ENCODE assay signal across 34 cellular contexts in the genomic region with DNA sequence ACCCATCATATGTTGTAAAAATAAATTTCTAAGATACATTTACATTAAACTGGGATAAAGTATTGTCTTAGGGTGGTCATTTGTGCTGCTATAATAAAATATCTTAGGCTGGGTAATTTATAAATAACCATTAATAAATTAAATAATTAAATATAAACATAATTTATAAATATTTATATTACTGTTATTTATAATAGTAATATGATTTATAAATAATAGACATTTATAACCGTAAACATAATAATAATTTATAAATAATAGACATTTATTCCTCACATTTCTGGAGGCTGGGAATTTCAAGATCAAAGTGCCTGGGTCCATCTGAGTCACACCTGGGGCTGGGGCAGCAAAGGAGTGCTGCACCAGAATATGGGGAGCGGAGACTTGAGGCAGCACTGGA.
"Had no signal": no experiment of that assay in that cellular context is flagged by ENCODE, and none has a peak within 500 bp of the region (broad histone marks: within the 10 kb centered on the region; RNA-seq: fewer than 3 reads in every experiment).

No MANE protein-coding gene starts in this region.

- H3K27me3 Mint-ChIP-seq: activated CD4-positive, alpha-beta memory T cell treated with anti-CD3 and anti-CD28 coated beads, Interleukin-2, amount 10 ng/mL, durations not matched to agents 7 days and 5 days; activated CD4-positive, alpha-beta T cell treated with anti-CD3 and anti-CD28 coated beads for 36 hours; activated CD4-positive, alpha-beta T cell treated with anti-CD3 and anti-CD28 coated beads, Interleukin-2, amount 10 ng/mL, durations not matched to agents 7 days and 5 days; activated naive CD8-positive, alpha-beta T cell treated with anti-CD3 and anti-CD28 coated beads for 36 hours; activated T-cell treated with anti-CD3 and anti-CD28 coated beads, Interleukin-2, amount 50 U/mL, for 24 hours had no signal

- FAIRE-seq: astrocyte, TTC549 had no signal

- ATAC-seq: activated CD4-positive, alpha-beta T cell treated with anti-CD3 and anti-CD28 coated beads for 36 hours; activated CD4-positive, CD25-positive, alpha-beta regulatory T cell treated with anti-CD3 and anti-CD28 coated beads, Interleukin-2, amount 50 U/mL, for 24 hours; activated CD8-positive, alpha-beta memory T cell treated with anti-CD3 and anti-CD28 coated beads, Interleukin-2, amount 10 ng/mL, durations not matched to agents 7 days and 5 days; activated CD8-positive, alpha-beta T cell treated with anti-CD3 and anti-CD28 coated beads, Interleukin-2, amount 10 ng/mL, durations not matched to agents 7 days and 5 days; activated naive CD4-positive, alpha-beta T cell treated with anti-CD3 and anti-CD28 coated beads, Interleukin-2, amount 50 U/mL, for 72 hours; body of pancreas had no signal

- H3K4me1 Mint-ChIP-seq: activated CD4-positive, alpha-beta memory T cell treated with anti-CD3 and anti-CD28 coated beads, Interleukin-2, amount 10 ng/mL, durations not matched to agents 7 days and 5 days; activated CD4-positive, alpha-beta T cell treated with anti-CD3 and anti-CD28 coated beads for 36 hours; activated CD4-positive, alpha-beta T cell treated with anti-CD3 and anti-CD28 coated beads, Interleukin-2, amount 10 ng/mL, durations not matched to agents 7 days and 5 days; activated CD8-positive, alpha-beta memory T cell treated with anti-CD3 and anti-CD28 coated beads, Interleukin-2, amount 10 ng/mL, durations not matched to agents 7 days and 5 days; activated naive CD8-positive, alpha-beta T cell treated with anti-CD3 and anti-CD28 coated beads for 36 hours had no signal

- H3K36me3 Mint-ChIP-seq: activated CD8-positive, alpha-beta memory T cell treated with anti-CD3 and anti-CD28 coated beads, Interleukin-2, amount 10 ng/mL, durations not matched to agents 7 days and 5 days; activated naive CD4-positive, alpha-beta T cell treated with anti-CD3 and anti-CD28 coated beads, Interleukin-2, amount 50 U/mL, for 72 hours; activated naive CD8-positive, alpha-beta T cell treated with anti-CD3 and anti-CD28 coated beads for 36 hours had no signal

- DNase-seq: activated CD4-positive, alpha-beta memory T cell treated with anti-CD3 and anti-CD28 coated beads, Interleukin-2, amount 10 ng/mL, durations not matched to agents 7 days and 5 days; activated CD4-positive, alpha-beta T cell treated with anti-CD3 and anti-CD28 coated beads for 1 hour; activated CD4-positive, alpha-beta T cell treated with anti-CD3 and anti-CD28 coated beads for 36 hours; activated CD4-positive, alpha-beta T cell treated with anti-CD3 and anti-CD28 coated beads for 48 hours; activated CD4-positive, alpha-beta T cell treated with anti-CD3 and anti-CD28 coated beads, Interleukin-2, amount 10 ng/mL, durations not matched to agents 7 days and 5 days; activated CD4-positive, alpha-beta T cell treated with anti-CD3 and anti-CD28 coated beads, Interleukin-2, amount 50 U/mL, for 48 hours; activated CD4-positive, CD25-positive, alpha-beta regulatory T cell; activated CD8-positive, alpha-beta memory T cell treated with anti-CD3 and anti-CD28 coated beads for 24 hours; activated CD8-positive, alpha-beta memory T cell treated with anti-CD3 and anti-CD28 coated beads, Interleukin-2, amount 10 ng/mL, durations not matched to agents 7 days and 5 days; activated CD8-positive, alpha-beta memory T cell treated with anti-CD3 and anti-CD28 coated beads, Interleukin-2, amount 50 U/mL, for 48 hours; activated CD8-positive, alpha-beta T cell treated with anti-CD3 and anti-CD28 coated beads, Interleukin-2, amount 10 ng/mL, durations not matched to agents 7 days and 5 days; activated effector memory CD4-positive, alpha-beta T cell treated with Interleukin-2 at 50 U/mL for 16 hours; activated gamma-delta T cell; activated naive CD4-positive, alpha-beta T cell treated with anti-CD3 and anti-CD28 coated beads for 36 hours; activated naive CD4-positive, alpha-beta T cell treated with anti-CD3 and anti-CD28 coated beads, Interleukin-2, amount 50 U/mL, for 16 hours; activated naive CD8-positive, alpha-beta T cell treated with anti-CD3 and anti-CD28 coated beads for 36 hours; activated T-cell treated with anti-CD3 and anti-CD28 coated beads, Interleukin-2, amount 50 U/mL, for 24 hours; activated T-cell treated with anti-CD3 and anti-CD28 coated beads, Interleukin-2, amount 50 U/mL, for 48 hours; adrenal gland; amniotic stem cell; aorta; body of pancreas; brain microvascular endothelial cell; central memory CD4-positive, alpha-beta T cell; T-helper 1 cell; T-helper 2 cell; T-helper 9 cell had no signal

- H3K9me3 Mint-ChIP-seq: activated CD4-positive, alpha-beta memory T cell treated with anti-CD3 and anti-CD28 coated beads, Interleukin-2, amount 10 ng/mL, durations not matched to agents 7 days and 5 days; activated CD4-positive, alpha-beta T cell treated with anti-CD3 and anti-CD28 coated beads, Interleukin-2, amount 10 ng/mL, durations not matched to agents 7 days and 5 days; activated T-cell treated with anti-CD3 and anti-CD28 coated beads, Interleukin-2, amount 50 U/mL, for 24 hours; activated T-helper 2 cell treated with anti-CD3 and anti-CD28 coated beads, Interferon-gamma antibody, Interleukin-2, Interleukin-4, amounts not matched to agents 10 μg/mL and 5 μg/mL and 100 μg/mL, durations not matched to agents 14 hours and 24 hours and 36 hours; T-helper 1 cell treated with Interleukin-12 subunit alpha and Interleukin-12 subunit beta and Interleukin-4 antibody, amounts not matched to agents 30 μg/mL and 1 μg/mL, for 36 hours; T-helper 2 cell treated with Interferon-gamma antibody and Interleukin-4, amounts not matched to agents 5 μg/mL and 100 μg/mL, for 36 hours had no signal

- H3K27ac Mint-ChIP-seq: activated CD4-positive, alpha-beta memory T cell treated with anti-CD3 and anti-CD28 coated beads, Interleukin-2, amount 10 ng/mL, durations not matched to agents 7 days and 5 days; activated CD4-positive, alpha-beta T cell treated with anti-CD3 and anti-CD28 coated beads for 36 hours; activated CD4-positive, alpha-beta T cell treated with anti-CD3 and anti-CD28 coated beads, Interleukin-2, amount 10 ng/mL, durations not matched to agents 7 days and 5 days; activated CD8-positive, alpha-beta memory T cell treated with anti-CD3 and anti-CD28 coated beads, Interleukin-2, amount 10 ng/mL, durations not matched to agents 7 days and 5 days; activated CD8-positive, alpha-beta T cell treated with anti-CD3 and anti-CD28 coated beads, Interleukin-2, amount 10 ng/mL, durations not matched to agents 7 days and 5 days; activated naive CD4-positive, alpha-beta T cell treated with anti-CD3 and anti-CD28 coated beads for 36 hours; activated naive CD4-positive, alpha-beta T cell treated with anti-CD3 and anti-CD28 coated beads, Interleukin-2, amount 50 U/mL, for 72 hours; activated naive CD8-positive, alpha-beta T cell treated with anti-CD3 and anti-CD28 coated beads for 36 hours; activated T-cell treated with anti-CD3 and anti-CD28 coated beads, Interleukin-2, amount 50 U/mL, for 24 hours; activated T-helper 2 cell treated with anti-CD3 and anti-CD28 coated beads, Interferon-gamma antibody, Interleukin-2, Interleukin-4, amounts not matched to agents 10 μg/mL and 5 μg/mL and 100 μg/mL, durations not matched to agents 14 hours and 24 hours and 36 hours; T-helper 1 cell treated with Interleukin-12 subunit alpha and Interleukin-12 subunit beta and Interleukin-4 antibody, amounts not matched to agents 30 μg/mL and 1 μg/mL, for 36 hours; T-helper 2 cell treated with Interferon-gamma antibody and Interleukin-4, amounts not matched to agents 5 μg/mL and 100 μg/mL, for 36 hours had no signal

- H3K4me3 Mint-ChIP-seq: activated CD4-positive, alpha-beta memory T cell treated with anti-CD3 and anti-CD28 coated beads, Interleukin-2, amount 10 ng/mL, durations not matched to agents 7 days and 5 days; activated CD4-positive, alpha-beta T cell treated with anti-CD3 and anti-CD28 coated beads for 36 hours; activated CD4-positive, alpha-beta T cell treated with anti-CD3 and anti-CD28 coated beads, Interleukin-2, amount 10 ng/mL, durations not matched to agents 7 days and 5 days; activated CD8-positive, alpha-beta memory T cell treated with anti-CD3 and anti-CD28 coated beads, Interleukin-2, amount 10 ng/mL, durations not matched to agents 7 days and 5 days; activated CD8-positive, alpha-beta T cell treated with anti-CD3 and anti-CD28 coated beads, Interleukin-2, amount 10 ng/mL, durations not matched to agents 7 days and 5 days; activated naive CD4-positive, alpha-beta T cell treated with anti-CD3 and anti-CD28 coated beads for 36 hours; activated naive CD8-positive, alpha-beta T cell treated with anti-CD3 and anti-CD28 coated beads for 36 hours; activated T-cell treated with anti-CD3 and anti-CD28 coated beads, Interleukin-2, amount 50 U/mL, for 24 hours; T-helper 1 cell treated with Interleukin-12 subunit alpha and Interleukin-12 subunit beta and Interleukin-4 antibody, amounts not matched to agents 30 μg/mL and 1 μg/mL, for 36 hours; T-helper 2 cell treated with Interferon-gamma antibody and Interleukin-4, amounts not matched to agents 5 μg/mL and 100 μg/mL, for 36 hours had no signal
